Comparison of ENCODE assay signal across 10 cellular contexts in the genomic region with DNA sequence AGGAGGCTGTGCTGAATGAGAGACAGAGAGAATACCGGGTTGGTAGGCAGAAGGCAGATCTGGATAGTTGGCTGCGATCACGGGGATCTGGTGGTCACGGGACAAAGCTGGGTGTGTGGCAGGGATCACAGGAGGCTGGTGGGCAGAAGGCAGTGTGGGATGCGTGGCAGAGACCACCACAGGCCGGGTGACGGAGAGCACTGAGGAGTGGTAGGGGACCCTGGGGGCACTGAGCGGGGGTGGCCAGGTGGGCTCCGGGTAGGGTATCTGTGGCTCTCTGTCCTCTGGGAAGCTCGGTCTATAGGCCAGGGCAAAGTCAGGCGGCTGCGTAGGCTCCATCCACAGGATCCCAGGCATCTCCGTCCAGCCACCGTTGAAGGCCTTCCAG. TPM values are rescaled to one million over a fixed set of nuclear protein-coding genes. Genes with fewer than 3 reads are reported as not detected.
DNase-seq lines count a peak whose midpoint lies in the region; ATAC-seq, FAIRE-seq and TF ChIP-seq lines count a peak whose summit lies in the region.
"Had no signal": no experiment of that assay in that cellular context is flagged by ENCODE, and none has a peak within 500 bp of the region (broad histone marks: within the 10 kb centered on the region; RNA-seq: fewer than 3 reads in every experiment).

No MANE protein-coding gene starts in this region.

- no peak overlapping the region for H3K23ac ChIP-seq in H1 (ENCODE audit: insufficient read length)

- DNase-seq in stimulated activated naive CD8-positive, alpha-beta T cell treated with anti-CD3 and anti-CD28 coated beads, Interleukin-15, Interleukin-2, amounts not matched to agents 100 U/mL and 50 U/mL, for 24 hours: no peak
- DNase-seq in H1 (ENCODE audit: low read depth in 1 of 2, low spot score in 2 of 2): no peak
- no peak for DNase-seq in neural crest cell (ENCODE audit: low read depth, low spot score)
- no peak for DNase-seq in activated T-helper 2 cell treated with anti-CD3 and anti-CD28 coated beads, Interferon-gamma antibody, Interleukin-2, Interleukin-4, amounts not matched to agents 10 μg/mL and 5 μg/mL and 100 μg/mL, durations not matched to agents 14 hours and 24 hours and 36 hours (ENCODE audit: low spot score)
- DNase-seq in NCI-H446 treated with DMSO at 0.1 percent for 48 hours (lab: John Stamatoyannopoulos, UW): no peak
- DNase-seq in pons (ENCODE audit: low spot score): no peak
- DNase-seq: NCI-H510A, right lobe of liver had no signal

- H3K27me3 ChIP-seq in H1 (replicated peaks in 1 of 4; ENCODE audit: control insufficient read depth in 3 of 4, extremely low read depth in 1 of 4, insufficient read depth in 3 of 4, low read length in 3 of 4): peaks cover 0 to 3% (median 0%) of the 10 kb centered on the region in 4 experiments; a peak in 2 of 7 replicates
- H3K27me3 ChIP-seq: right lobe of liver had no signal

- H3K4ac ChIP-seq in H1 (replicated peaks; ENCODE audit: insufficient read length, low read depth, low read length): no peak overlapping the region

- H3K18ac ChIP-seq in H1 (ENCODE audit: extremely low read depth, low read length): no peak overlapping the region

- no peak overlapping the region for H3K14ac ChIP-seq in H1 (ENCODE audit: insufficient read length)

- no peak overlapping the region for H3K27ac ChIP-seq in H1 (ENCODE audit: low read depth, low read length)
- H3K27ac ChIP-seq: right lobe of liver had no signal

- no peak overlapping the region for H3K9ac ChIP-seq in H1 (replicated peaks in 1 of 4; ENCODE audit: extremely low read depth in 1 of 4, low read depth in 3 of 4, low read length in 3 of 4)

- H3K36me3 Mint-ChIP-seq in stimulated activated naive CD8-positive, alpha-beta T cell treated with anti-CD3 and anti-CD28 coated beads, Interleukin-15, Interleukin-2, amounts not matched to agents 100 ng/mL and 50 ng/mL, for 24 hours (ENCODE audit: low read depth): no peaks in the 10 kb centered on the region
- H3K36me3 Mint-ChIP-seq in neural crest cell (ENCODE audit: low read depth): no peaks in the 10 kb centered on the region
- no peaks in the 10 kb centered on the region for H3K36me3 Mint-ChIP-seq in activated T-helper 2 cell treated with anti-CD3 and anti-CD28 coated beads, Interferon-gamma antibody, Interleukin-2, Interleukin-4, amounts not matched to agents 10 μg/mL and 5 μg/mL and 100 μg/mL, durations not matched to agents 14 hours and 24 hours and 36 hours (ENCODE audit: low read depth)

- peak overlapping the region; percentile 90; the same call in 1 of the 2 replicates for H2BK12ac ChIP-seq in H1 (ENCODE audit: low read depth, low read length)

- H4K91ac ChIP-seq in H1 (replicated peaks; ENCODE audit: insufficient read length, low read length): no peak overlapping the region

- no peaks in the 10 kb centered on the region for H3K79me1 ChIP-seq in H1 (ENCODE audit: low read depth, low read length)

- H3K4me1 Mint-ChIP-seq in stimulated activated naive CD8-positive, alpha-beta T cell treated with anti-CD3 and anti-CD28 coated beads, Interleukin-15, Interleukin-2, amounts not matched to agents 100 ng/mL and 50 ng/mL, for 24 hours (ENCODE audit: low read depth): peaks cover 65% of the 10 kb centered on the region
- H3K4me1 Mint-ChIP-seq in neural crest cell: peaks cover 42% of the 10 kb centered on the region
- H3K4me1 Mint-ChIP-seq in activated T-helper 2 cell treated with anti-CD3 and anti-CD28 coated beads, Interferon-gamma antibody, Interleukin-2, Interleukin-4, amounts not matched to agents 10 μg/mL and 5 μg/mL and 100 μg/mL, durations not matched to agents 14 hours and 24 hours and 36 hours (ENCODE audit: low read depth): peaks cover 22% of the 10 kb centered on the region

- no peaks in the 10 kb centered on the region for H3K9me3 Mint-ChIP-seq in stimulated activated naive CD8-positive, alpha-beta T cell treated with anti-CD3 and anti-CD28 coated beads, Interleukin-15, Interleukin-2, amounts not matched to agents 100 ng/mL and 50 ng/mL, for 24 hours
- peaks cover 6% of the 10 kb centered on the region for H3K9me3 Mint-ChIP-seq in neural crest cell
- H3K9me3 Mint-ChIP-seq in activated T-helper 2 cell treated with anti-CD3 and anti-CD28 coated beads, Interferon-gamma antibody, Interleukin-2, Interleukin-4, amounts not matched to agents 10 μg/mL and 5 μg/mL and 100 μg/mL, durations not matched to agents 14 hours and 24 hours and 36 hours: peaks cover 6% of the 10 kb centered on the region

- CTCF ChIA-PET in H1 (lab: Charles Lee; ENCODE audit: partially characterized antibody): interaction anchor here (0.6 to 11.7 kb wide), 11 partner anchors 10 to 104 kb away, joined by 3 to 242 read pairs (median 4); a partner anchor contains a TSS

- H3K4me1 ChIP-seq in H1 (replicated peaks in 1 of 4; ENCODE audit: control insufficient read depth in 3 of 4, insufficient read depth in 4 of 4, low read length in 3 of 4): peaks cover 12 to 33% (median 22%) of the 10 kb centered on the region in 4 experiments

- peak overlapping the region; percentile 93; the same call in 1 of the 2 replicates for H2BK20ac ChIP-seq in H1 (ENCODE audit: low read length)

- no peak overlapping the region for H4K5ac ChIP-seq in H1 (ENCODE audit: insufficient read length, low read depth, low read length)

- peak overlapping the region; percentile 60 for H2BK5ac ChIP-seq in H1 (ENCODE audit: low read depth, low read length)

- no peak overlapping the region for H3K4me3 ChIP-seq in H1 (ENCODE audit: extremely low read depth in 1 of 4, insufficient read depth in 2 of 4, low read depth in 3 of 4, low read length in 4 of 4)

- H2AK5ac ChIP-seq in H1 (ENCODE audit: low read depth, low read length): 0 out of 2 replicates have a peak overlapping the region, but pooled peaks have one; percentile 90

- no peaks in the 10 kb centered on the region for H3K9me3 ChIP-seq in H1 (ENCODE audit: insufficient read depth in 2 of 2, low read depth in 1 of 2, low read length in 1 of 2)
- H3K9me3 ChIP-seq: right lobe of liver had no signal

- H3K36me3 ChIP-seq in H1 (ENCODE audit: control insufficient read depth in 2 of 4, insufficient read depth in 4 of 4, low read length in 3 of 4): no peaks in the 10 kb centered on the region
- H3K36me3 ChIP-seq: right lobe of liver had no signal

- no peak for TF ChIP-seq POLR2A in H1 (IDR thresholded peaks at IDR 0.05; ENCODE audit: control extremely low read depth in 1 of 2, low read depth in 2 of 2, low read length in 2 of 2)

- no peak for TF ChIP-seq CTCF in H1 (IDR thresholded peaks at IDR 0.05; ENCODE audit: control extremely low read depth in 1 of 3, insufficient read depth in 1 of 3, low read depth in 1 of 3, low read length in 3 of 3)
- TF ChIP-seq CTCF in neural crest cell (conservative IDR thresholded peaks at IDR 0.05): no peak

- no peak for FAIRE-seq in H1 (lab: Jason Lieb, UNC)

- H3K4me3 Mint-ChIP-seq in stimulated activated naive CD8-positive, alpha-beta T cell treated with anti-CD3 and anti-CD28 coated beads, Interleukin-15, Interleukin-2, amounts not matched to agents 100 ng/mL and 50 ng/mL, for 24 hours: peak overlapping the region; percentile 70
- H3K4me3 Mint-ChIP-seq in neural crest cell: peak overlapping the region; percentile 62
- H3K4me3 Mint-ChIP-seq in activated T-helper 2 cell treated with anti-CD3 and anti-CD28 coated beads, Interferon-gamma antibody, Interleukin-2, Interleukin-4, amounts not matched to agents 10 μg/mL and 5 μg/mL and 100 μg/mL, durations not matched to agents 14 hours and 24 hours and 36 hours (ENCODE audit: low read depth): no peak overlapping the region

- H2BK15ac ChIP-seq in H1 (ENCODE audit: low read length): no peak overlapping the region; the same call in 1 of the 2 replicates

- no peak overlapping the region; the same call in 1 of the 2 replicates for H4K8ac ChIP-seq in H1 (ENCODE audit: extremely low read depth, insufficient read depth, low read length)

- H3K27ac Mint-ChIP-seq in stimulated activated naive CD8-positive, alpha-beta T cell treated with anti-CD3 and anti-CD28 coated beads, Interleukin-15, Interleukin-2, amounts not matched to agents 100 ng/mL and 50 ng/mL, for 24 hours: peak overlapping the region; percentile 89
- H3K27ac Mint-ChIP-seq in neural crest cell (ENCODE audit: unreplicated experiment): no peak overlapping the region
- H3K27ac Mint-ChIP-seq in activated T-helper 2 cell treated with anti-CD3 and anti-CD28 coated beads, Interferon-gamma antibody, Interleukin-2, Interleukin-4, amounts not matched to agents 10 μg/mL and 5 μg/mL and 100 μg/mL, durations not matched to agents 14 hours and 24 hours and 36 hours: no peak overlapping the region

- WGBS in H1 (ENCODE audit: extremely low coverage in 1 of 2, insufficient coverage in 1 of 2, insufficient read length in 1 of 2, insufficient replicate concordance in 2 of 2, low coverage in 1 of 2, low lambda C conversion rate in 2 of 2, missing lambda C conversion rate in 1 of 2), 2 experiments: 91% methylated on average over 12 of the region's 14 CpGs; no CpG with 5 or more reads in 1 of the 2 experiments

- no peak overlapping the region for H3K4me2 ChIP-seq in H1 (ENCODE audit: insufficient read depth in 1 of 2, low read depth in 2 of 2, low read length in 2 of 2)

- no peak for TF ChIP-seq RAD21 in H1 (IDR thresholded peaks at IDR 0.05 in 1 of 2, conservative IDR thresholded peaks at IDR 0.05 in 1 of 2; ENCODE audit: low read depth in 2 of 2, low read length in 2 of 2)

- no peak for ATAC-seq in stimulated activated naive CD8-positive, alpha-beta T cell treated with anti-CD3 and anti-CD28 coated beads, Interleukin-15, Interleukin-2, amounts not matched to agents 100 U/mL and 50 U/mL, for 24 hours
- ATAC-seq in HG02884 (IDR thresholded peaks at IDR 0.05; ENCODE audit: unreplicated experiment): no peak
- ATAC-seq: right lobe of liver had no signal

- H3K56ac ChIP-seq in H1 (replicated peaks; ENCODE audit: insufficient read length, low read depth, low read length): no peak overlapping the region

- H3K27me3 Mint-ChIP-seq in stimulated activated naive CD8-positive, alpha-beta T cell treated with anti-CD3 and anti-CD28 coated beads, Interleukin-15, Interleukin-2, amounts not matched to agents 100 ng/mL and 50 ng/mL, for 24 hours: no peaks in the 10 kb centered on the region
- no peaks in the 10 kb centered on the region for H3K27me3 Mint-ChIP-seq in neural crest cell (ENCODE audit: low read depth)
- H3K27me3 Mint-ChIP-seq in activated T-helper 2 cell treated with anti-CD3 and anti-CD28 coated beads, Interferon-gamma antibody, Interleukin-2, Interleukin-4, amounts not matched to agents 10 μg/mL and 5 μg/mL and 100 μg/mL, durations not matched to agents 14 hours and 24 hours and 36 hours (ENCODE audit: low read depth): no peaks in the 10 kb centered on the region

- no peak overlapping the region for H2AFZ ChIP-seq in H1 (ENCODE audit: low read length)

- H3K79me2 ChIP-seq in H1 (ENCODE audit: control insufficient read depth in 1 of 2, insufficient read depth in 2 of 2, low read length in 2 of 2): no peaks in the 10 kb centered on the region

- H4K20me1 ChIP-seq in H1 (replicated peaks in 1 of 2; ENCODE audit: control insufficient read depth in 1 of 2, insufficient read depth in 2 of 2, low read length in 2 of 2): no peaks in the 10 kb centered on the region

- intact Hi-C loops in activated T-helper 2 cell treated with anti-CD3 and anti-CD28 coated beads, Interferon-gamma antibody, Interleukin-2, Interleukin-4, amounts not matched to agents 10 μg/mL and 5 μg/mL and 100 μg/mL, durations not matched to agents 14 hours and 24 hours and 36 hours (cut with micrococcal nuclease): no loop called here

- peaks cover 8% of the 10 kb centered on the region for H3K23me2 ChIP-seq in H1 (ENCODE audit: low read depth, low read length)

- POLR2A ChIA-PET in H1 (lab: Charles Lee; ENCODE audit: partially characterized antibody): interaction anchor here (1.1 to 3.5 kb wide), 4 partner anchors 14 to 33 kb away, joined by 4 to 19 read pairs (median 4); no protein-coding TSS in a partner anchor

- no peak for TF ChIP-seq EP300 in H1 (IDR thresholded peaks at IDR 0.05; ENCODE audit: borderline replicate concordance in 1 of 2, low read depth in 2 of 2, low read length in 2 of 2)

- H2BK120ac ChIP-seq in H1 (replicated peaks; ENCODE audit: low read depth, low read length): no peak overlapping the region

RNA-seq across cellular contexts. Expression of a gene that starts 1.4 kb away (rescaled TPM):
- total RNA-seq in H1 (2021; fragmentation: NEBNext Ultra II Directional; extraction: Animal tissue kit (Norgen Biotek cat#: 25700)): 3.7 and 3.9 TPM in 2 replicates
- 2.7 and 4.6 TPM in 2 replicates for polyA plus RNA-seq in H1 (2011; rRNA removed)
- 0.84 TPM for polyA plus RNA-seq in H1 (2011; cell fraction: cytosol; rRNA removed)
- 3.0 TPM for polyA plus RNA-seq in H1 (2011; cell fraction: nucleus; rRNA removed)
- polyA plus RNA-seq in H1 (2012, experiment 1 of 2): 1.9 to 3.4 TPM (median 2.7 TPM) in 4 replicates
- 2.8 TPM for polyA plus RNA-seq in H1 (2012, experiment 2 of 2)
- polyA plus RNA-seq in H1 (2013, experiment 1 of 2): 11.9 TPM
- polyA plus RNA-seq in H1 (2013, experiment 2 of 2): 11.8 TPM
- 0.61 and 0.95 TPM in 2 replicates for polyA minus RNA-seq in H1 (2011; rRNA and poly(A)+ RNA removed)
- polyA minus RNA-seq in H1 (2011; cell fraction: cytosol; rRNA and poly(A)+ RNA removed): 1.5 TPM
- polyA minus RNA-seq in H1 (2011; cell fraction: nucleus; rRNA and poly(A)+ RNA removed): 1.5 TPM
- total RNA-seq in neural crest cell: 4.2 and 4.8 TPM in 2 replicates
- total RNA-seq in activated T-helper 2 cell treated with anti-CD3 and anti-CD28 coated beads, Interferon-gamma antibody, Interleukin-2, Interleukin-4, amounts not matched to agents 10 μg/mL and 5 μg/mL and 100 μg/mL, durations not matched to agents 14 hours and 24 hours and 36 hours: not detected in 2 replicates

RNA-seq across cellular contexts. Expression of a gene that starts 20.7 kb away (rescaled TPM):
- 5.4 and 6.6 TPM in 2 replicates for total RNA-seq in H1 (2021; fragmentation: NEBNext Ultra II Directional; extraction: Animal tissue kit (Norgen Biotek cat#: 25700))
- polyA plus RNA-seq in H1 (2011; rRNA removed): 2.5 and 3.8 TPM in 2 replicates
- polyA plus RNA-seq in H1 (2011; cell fraction: cytosol; rRNA removed): 2.3 TPM
- 10.6 TPM for polyA plus RNA-seq in H1 (2011; cell fraction: nucleus; rRNA removed)
- 2.5 to 4.3 TPM (median 3.7 TPM) in 4 replicates for polyA plus RNA-seq in H1 (2012, experiment 1 of 2)
- polyA plus RNA-seq in H1 (2012, experiment 2 of 2): 2.9 TPM
- polyA plus RNA-seq in H1 (2013, experiment 1 of 2): 4.4 TPM
- polyA plus RNA-seq in H1 (2013, experiment 2 of 2): 4.3 TPM
- polyA minus RNA-seq in H1 (2011; rRNA and poly(A)+ RNA removed): 0.66 and 0.98 TPM in 2 replicates
- polyA minus RNA-seq in H1 (2011; cell fraction: cytosol; rRNA and poly(A)+ RNA removed): 6.0 TPM
- 2.7 TPM for polyA minus RNA-seq in H1 (2011; cell fraction: nucleus; rRNA and poly(A)+ RNA removed)
- 3.7 and 4.3 TPM in 2 replicates for total RNA-seq in neural crest cell
- 1.5 and 1.6 TPM in 2 replicates for total RNA-seq in activated T-helper 2 cell treated with anti-CD3 and anti-CD28 coated beads, Interferon-gamma antibody, Interleukin-2, Interleukin-4, amounts not matched to agents 10 μg/mL and 5 μg/mL and 100 μg/mL, durations not matched to agents 14 hours and 24 hours and 36 hours

RNA-seq across cellular contexts. Expression of a gene that starts 23.8 kb away (rescaled TPM):
- 2.4 and 3.2 TPM in 2 replicates for total RNA-seq in H1 (2021; fragmentation: NEBNext Ultra II Directional; extraction: Animal tissue kit (Norgen Biotek cat#: 25700))
- 3.2 and 4.5 TPM in 2 replicates for polyA plus RNA-seq in H1 (2011; rRNA removed)
- 2.2 TPM for polyA plus RNA-seq in H1 (2011; cell fraction: cytosol; rRNA removed)
- 2.4 TPM for polyA plus RNA-seq in H1 (2011; cell fraction: nucleus; rRNA removed)
- 0.87 to 2.5 TPM (median 2.1 TPM) in 4 replicates for polyA plus RNA-seq in H1 (2012, experiment 1 of 2)
- polyA plus RNA-seq in H1 (2012, experiment 2 of 2): 2.3 TPM
- 3.7 TPM for polyA plus RNA-seq in H1 (2013, experiment 1 of 2)
- 4.0 TPM for polyA plus RNA-seq in H1 (2013, experiment 2 of 2)
- polyA minus RNA-seq in H1 (2011; rRNA and poly(A)+ RNA removed): 0.56 and 1.3 TPM in 2 replicates
- polyA minus RNA-seq in H1 (2011; cell fraction: cytosol; rRNA and poly(A)+ RNA removed): 1.8 TPM
- polyA minus RNA-seq in H1 (2011; cell fraction: nucleus; rRNA and poly(A)+ RNA removed): 2.8 TPM
- 0.57 and 1.0 TPM in 2 replicates for total RNA-seq in neural crest cell
- total RNA-seq in activated T-helper 2 cell treated with anti-CD3 and anti-CD28 coated beads, Interferon-gamma antibody, Interleukin-2, Interleukin-4, amounts not matched to agents 10 μg/mL and 5 μg/mL and 100 μg/mL, durations not matched to agents 14 hours and 24 hours and 36 hours: not detected in 2 replicates

RNA-seq across cellular contexts. Expression of a gene that starts 26.5 kb away (rescaled TPM):
- 70.1 and 75.9 TPM in 2 replicates for total RNA-seq in H1 (2021; fragmentation: NEBNext Ultra II Directional; extraction: Animal tissue kit (Norgen Biotek cat#: 25700))
- polyA plus RNA-seq in H1 (2011; rRNA removed): 178 and 248 TPM in 2 replicates
- 106 TPM for polyA plus RNA-seq in H1 (2011; cell fraction: cytosol; rRNA removed)
- 184 TPM for polyA plus RNA-seq in H1 (2011; cell fraction: nucleus; rRNA removed)
- 50.7 to 118 TPM (median 101 TPM) in 4 replicates for polyA plus RNA-seq in H1 (2012, experiment 1 of 2)
- polyA plus RNA-seq in H1 (2012, experiment 2 of 2): 274 TPM
- polyA plus RNA-seq in H1 (2013, experiment 1 of 2): 179 TPM
- 193 TPM for polyA plus RNA-seq in H1 (2013, experiment 2 of 2)
- polyA minus RNA-seq in H1 (2011; rRNA and poly(A)+ RNA removed): 96.9 and 101 TPM in 2 replicates
- 80.4 TPM for polyA minus RNA-seq in H1 (2011; cell fraction: cytosol; rRNA and poly(A)+ RNA removed)
- polyA minus RNA-seq in H1 (2011; cell fraction: nucleus; rRNA and poly(A)+ RNA removed): 42.2 TPM
- total RNA-seq in neural crest cell: 59.4 and 60.9 TPM in 2 replicates
- 78.9 and 85.2 TPM in 2 replicates for total RNA-seq in activated T-helper 2 cell treated with anti-CD3 and anti-CD28 coated beads, Interferon-gamma antibody, Interleukin-2, Interleukin-4, amounts not matched to agents 10 μg/mL and 5 μg/mL and 100 μg/mL, durations not matched to agents 14 hours and 24 hours and 36 hours

RNA-seq across cellular contexts. Expression of a gene that starts 29.4 kb away (rescaled TPM):
- 44.8 and 46.1 TPM in 2 replicates for total RNA-seq in H1 (2021; fragmentation: NEBNext Ultra II Directional; extraction: Animal tissue kit (Norgen Biotek cat#: 25700))
- 39.2 and 46.5 TPM in 2 replicates for polyA plus RNA-seq in H1 (2011; rRNA removed)
- 51.8 TPM for polyA plus RNA-seq in H1 (2011; cell fraction: cytosol; rRNA removed)
- polyA plus RNA-seq in H1 (2011; cell fraction: nucleus; rRNA removed): 43.6 TPM
- polyA plus RNA-seq in H1 (2012, experiment 1 of 2): 28.2 to 53.4 TPM (median 50.2 TPM) in 4 replicates
- 55.2 TPM for polyA plus RNA-seq in H1 (2012, experiment 2 of 2)
- 30.3 TPM for polyA plus RNA-seq in H1 (2013, experiment 1 of 2)
- 31.5 TPM for polyA plus RNA-seq in H1 (2013, experiment 2 of 2)
- polyA minus RNA-seq in H1 (2011; rRNA and poly(A)+ RNA removed): 10.5 and 13.1 TPM in 2 replicates
- polyA minus RNA-seq in H1 (2011; cell fraction: cytosol; rRNA and poly(A)+ RNA removed): 12.4 TPM
- 9.7 TPM for polyA minus RNA-seq in H1 (2011; cell fraction: nucleus; rRNA and poly(A)+ RNA removed)
- total RNA-seq in neural crest cell: 40.2 and 49.0 TPM in 2 replicates
- 45.1 and 46.0 TPM in 2 replicates for total RNA-seq in activated T-helper 2 cell treated with anti-CD3 and anti-CD28 coated beads, Interferon-gamma antibody, Interleukin-2, Interleukin-4, amounts not matched to agents 10 μg/mL and 5 μg/mL and 100 μg/mL, durations not matched to agents 14 hours and 24 hours and 36 hours
